In genomic region chr17:28993645-28994426, GRCh38 we compare ENCODE assay signal across 1 cellular context.
TF ChIP-seq lines count a peak whose summit lies in the region.

No MANE protein-coding gene starts in this region.

TF ChIP-seq in HepG2, 621 proteins besides CTCF, POLR2A, EP300 and RAD21 (continues in another document):
- TF ChIP-seq ZNF569 (CRISPR knock-in tag; IDR thresholded peaks at IDR 0.05; ENCODE audit: borderline replicate concordance), result no peak
- TF ChIP-seq KDM6A (CRISPR knock-in tag; IDR thresholded peaks at IDR 0.05; ENCODE audit: low read depth), result no peak
- no peak for TF ChIP-seq ZNF644 (CRISPR knock-in tag; IDR thresholded peaks at IDR 0.05; ENCODE audit: low read depth)
- TF ChIP-seq TFE3 (CRISPR knock-in tag; IDR thresholded peaks at IDR 0.05), result no peak
- no peak for TF ChIP-seq DBP (CRISPR knock-in tag; IDR thresholded peaks at IDR 0.05; ENCODE audit: not compliant biosample characterization)
- no peak for TF ChIP-seq PRPF4 (IDR thresholded peaks at IDR 0.05; ENCODE audit: low read depth, low read length, poor library complexity, severe bottlenecking)
- TF ChIP-seq ZBTB40 (IDR thresholded peaks at IDR 0.05), result no peak
- no peak for TF ChIP-seq ZBTB40 (CRISPR knock-in tag; IDR thresholded peaks at IDR 0.05)
- TF ChIP-seq ZSCAN12 (CRISPR knock-in tag; IDR thresholded peaks at IDR 0.05), result no peak
- no peak for TF ChIP-seq ATF7 (IDR thresholded peaks at IDR 0.05)
- TF ChIP-seq ATF7 (CRISPR knock-in tag; IDR thresholded peaks at IDR 0.05), result no peak
- TF ChIP-seq ZBTB4 (CRISPR knock-in tag; IDR thresholded peaks at IDR 0.05; ENCODE audit: borderline replicate concordance), result no peak
- TF ChIP-seq SOX13 (IDR thresholded peaks at IDR 0.05), result no peak
- no peak for TF ChIP-seq SOX13 (CRISPR knock-in tag; conservative IDR thresholded peaks at IDR 0.05 in 1 of 2, IDR thresholded peaks at IDR 0.05 in 1 of 2)
- TF ChIP-seq HIC2 (CRISPR knock-in tag; IDR thresholded peaks at IDR 0.05; ENCODE audit: low read depth), result peak; percentile 58; the same call in 1 of the 2 replicates
- no peak for TF ChIP-seq PHF8 (CRISPR knock-in tag; IDR thresholded peaks at IDR 0.05)
- TF ChIP-seq ZNF652 (CRISPR knock-in tag; IDR thresholded peaks at IDR 0.05; ENCODE audit: borderline replicate concordance, low read depth), result no peak
- no peak for TF ChIP-seq ERF (CRISPR knock-in tag; IDR thresholded peaks at IDR 0.05)
- peak; percentile 66 for TF ChIP-seq HNF4A (CRISPR knock-in tag; IDR thresholded peaks at IDR 0.05)
- TF ChIP-seq SRSF9 (IDR thresholded peaks at IDR 0.05; ENCODE audit: borderline replicate concordance, insufficient read depth, low read depth, low read length, poor library complexity, severe bottlenecking), result no peak
- no peak for TF ChIP-seq HOXD1 (CRISPR knock-in tag; IDR thresholded peaks at IDR 0.05)
- TF ChIP-seq ZNF841 (CRISPR knock-in tag; IDR thresholded peaks at IDR 0.05; ENCODE audit: borderline replicate concordance), result no peak
- peak; percentile 81 for TF ChIP-seq ZNF687 (CRISPR knock-in tag; IDR thresholded peaks at IDR 0.05)
- no peak for TF ChIP-seq ZBTB3 (CRISPR knock-in tag; IDR thresholded peaks at IDR 0.05; ENCODE audit: borderline replicate concordance, low read depth)
- TF ChIP-seq ZHX1 (CRISPR knock-in tag; IDR thresholded peaks at IDR 0.05; ENCODE audit: low read depth), result no peak
- no peak for TF ChIP-seq ZNF75D (CRISPR knock-in tag; IDR thresholded peaks at IDR 0.05; ENCODE audit: borderline replicate concordance)
- TF ChIP-seq MXI1 (IDR thresholded peaks at IDR 0.05; ENCODE audit: borderline replicate concordance, low read depth, low read length), result peak; percentile 41; the same call in 1 of the 3 replicates
- TF ChIP-seq MIER2 (CRISPR knock-in tag; IDR thresholded peaks at IDR 0.05), result no peak
- peak; percentile 22; the same call in 1 of the 2 replicates for TF ChIP-seq MED1 (CRISPR knock-in tag; IDR thresholded peaks at IDR 0.05)
- no peak for TF ChIP-seq ZBTB21 (CRISPR knock-in tag; IDR thresholded peaks at IDR 0.05)
- no peak for TF ChIP-seq YY1 (IDR thresholded peaks at IDR 0.05; ENCODE audit: insufficient read depth, insufficient replicate concordance, low read depth, low read length)
- no peak for TF ChIP-seq NFYB (CRISPR knock-in tag; IDR thresholded peaks at IDR 0.05)
- no peak for TF ChIP-seq ZNF556 (CRISPR knock-in tag; IDR thresholded peaks at IDR 0.05; ENCODE audit: borderline replicate concordance)
- TF ChIP-seq ZNF12 (CRISPR knock-in tag; IDR thresholded peaks at IDR 0.05), result no peak
- TF ChIP-seq ZNF766 (CRISPR knock-in tag; IDR thresholded peaks at IDR 0.05; ENCODE audit: borderline replicate concordance), result no peak
